Comparison of ENCODE assay signal across 1 cellular context in the genomic region with DNA sequence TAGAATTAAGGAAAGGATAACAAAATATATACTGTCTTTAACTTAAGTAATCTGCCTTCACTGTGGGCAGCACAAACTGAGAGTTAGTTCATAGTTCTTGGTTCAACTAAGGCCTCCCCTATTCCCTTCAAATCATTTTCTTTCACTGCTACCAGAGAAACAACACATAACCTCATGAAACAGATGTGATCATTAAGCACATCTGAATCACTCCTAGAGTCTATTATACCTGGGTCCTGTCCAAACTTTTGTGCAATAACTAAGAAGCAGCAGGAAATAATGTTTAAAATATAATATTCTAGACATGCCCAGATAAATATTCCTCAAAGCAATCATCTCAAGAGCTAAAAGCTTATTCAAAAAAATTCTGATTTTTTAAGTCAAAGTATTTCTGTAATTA.
TF ChIP-seq lines count a peak whose summit lies in the region.

No MANE protein-coding gene starts in this region.

TF ChIP-seq in IMR-90, 13 proteins besides CTCF, POLR2A, EP300 and RAD21 (continued from another document):
- TF ChIP-seq, protein P1, sequence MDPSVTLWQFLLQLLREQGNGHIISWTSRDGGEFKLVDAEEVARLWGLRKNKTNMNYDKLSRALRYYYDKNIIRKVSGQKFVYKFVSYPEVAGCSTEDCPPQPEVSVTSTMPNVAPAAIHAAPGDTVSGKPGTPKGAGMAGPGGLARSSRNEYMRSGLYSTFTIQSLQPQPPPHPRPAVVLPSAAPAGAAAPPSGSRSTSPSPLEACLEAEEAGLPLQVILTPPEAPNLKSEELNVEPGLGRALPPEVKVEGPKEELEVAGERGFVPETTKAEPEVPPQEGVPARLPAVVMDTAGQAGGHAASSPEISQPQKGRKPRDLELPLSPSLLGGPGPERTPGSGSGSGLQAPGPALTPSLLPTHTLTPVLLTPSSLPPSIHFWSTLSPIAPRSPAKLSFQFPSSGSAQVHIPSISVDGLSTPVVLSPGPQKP (IDR thresholded peaks at IDR 0.05; ENCODE audit: borderline replicate concordance, low read depth, low read length), result no peak
- no peak for TF ChIP-seq RCOR1 (IDR thresholded peaks at IDR 0.05; ENCODE audit: insufficient replicate concordance, low read length)
- TF ChIP-seq, protein P2, sequence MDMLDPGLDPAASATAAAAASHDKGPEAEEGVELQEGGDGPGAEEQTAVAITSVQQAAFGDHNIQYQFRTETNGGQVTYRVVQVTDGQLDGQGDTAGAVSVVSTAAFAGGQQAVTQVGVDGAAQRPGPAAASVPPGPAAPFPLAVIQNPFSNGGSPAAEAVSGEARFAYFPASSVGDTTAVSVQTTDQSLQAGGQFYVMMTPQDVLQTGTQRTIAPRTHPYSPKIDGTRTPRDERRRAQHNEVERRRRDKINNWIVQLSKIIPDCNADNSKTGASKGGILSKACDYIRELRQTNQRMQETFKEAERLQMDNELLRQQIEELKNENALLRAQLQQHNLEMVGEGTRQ (IDR thresholded peaks at IDR 0.05; ENCODE audit: low read depth, low read length), result no peak
- peak; percentile 88 for TF ChIP-seq CEBPB (IDR thresholded peaks at IDR 0.05; ENCODE audit: low read depth, low read length)
- TF ChIP-seq CHD1 (IDR thresholded peaks at IDR 0.05; ENCODE audit: low read depth, low read length), result no peak
TF ChIP-seq in IMR-90: peak in this region for 2.
